In the genomic region with DNA sequence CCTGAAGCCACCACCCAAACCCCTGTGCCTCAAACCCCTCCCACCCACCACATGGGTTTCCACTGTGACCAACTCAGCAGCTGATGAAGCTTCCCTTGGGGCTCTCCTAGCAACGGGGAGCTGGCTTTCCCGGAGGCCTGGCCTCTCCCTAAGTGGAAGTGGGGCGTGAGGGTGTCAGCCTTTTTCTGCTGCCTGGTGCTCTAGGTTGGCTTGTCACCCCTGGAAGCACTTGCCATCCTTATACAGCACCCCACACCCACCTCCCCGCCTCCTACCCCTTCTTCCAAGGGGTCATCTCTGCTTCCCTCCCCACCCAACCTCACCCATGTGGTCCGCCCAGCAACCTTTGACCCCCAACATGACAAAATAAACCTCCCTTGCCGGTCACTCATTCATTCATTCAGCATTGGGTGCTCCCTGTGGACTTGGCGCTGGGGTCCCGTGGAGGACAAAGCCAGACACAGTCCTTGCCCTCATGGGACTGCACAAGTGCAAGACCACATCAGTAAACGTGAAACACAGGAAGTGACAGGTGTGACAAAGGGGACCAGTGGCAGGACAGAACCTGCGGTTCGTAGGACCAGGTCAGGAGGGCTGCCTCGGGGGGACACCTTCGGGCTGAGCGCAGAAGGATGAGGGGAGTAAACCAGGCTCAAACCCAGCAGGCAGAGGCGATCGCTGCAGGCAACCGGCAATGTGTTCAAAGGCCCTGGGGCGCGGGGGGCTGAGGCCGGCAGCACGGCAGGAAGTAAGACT, we compare ENCODE assay signal across 9 cellular contexts.
DNase-seq lines count a peak whose midpoint lies in the region; ATAC-seq, FAIRE-seq and TF ChIP-seq lines count a peak whose summit lies in the region.
"Had no signal": no experiment of that assay in that cellular context is flagged by ENCODE, and none has a peak within 500 bp of the region (broad histone marks: within the 10 kb centered on the region; RNA-seq: fewer than 3 reads in every experiment).

No MANE protein-coding gene starts in this region.

- H3K9me3 Mint-ChIP-seq in activated naive CD4-positive, alpha-beta T cell treated with anti-CD3 and anti-CD28 coated beads, Interleukin-2, amount 10 ng/mL, durations not matched to agents 7 days and 5 days, result no peaks in the 10 kb centered on the region
- peaks cover 1 to 3% of the 10 kb centered on the region in 2 donors for H3K9me3 Mint-ChIP-seq in activated T-cell treated with anti-CD3 and anti-CD28 coated beads, Interleukin-2, amount 50 U/mL, for 72 hours

- H3K27ac ChIP-seq in HepG2 (ENCODE audit: extremely low read length, insufficient read depth, low read length) (no peak overlapping the region), transverse colon (peak overlapping the region; percentile 87 to 91 (median 90))

- in situ Hi-C loops in HepG2 (cut with HindIII; ENCODE audit: extremely low pct_ligation_motif_present, low pct_unique_long_range_greater_than_20kb), result no loop called here
- in situ Hi-C loops in transverse colon (cut with MboI; ENCODE audit: low pct_ligation_motif_present in 1 of 4, low pct_unique_long_range_greater_than_20kb in 1 of 4, low sequenced_read_pairs in 3 of 4), result loop anchor here in 2 of 4 donors (25.0 kb wide), 2 partner anchors 111 to 161 kb away; no protein-coding TSS in a partner anchor

- no peak for TF ChIP-seq POLR2A in HepG2 (IDR thresholded peaks at IDR 0.05; ENCODE audit: insufficient read depth in 1 of 2, low read depth in 2 of 2, low read length in 2 of 2)
- no peak for TF ChIP-seq POLR2A in transverse colon (IDR thresholded peaks at IDR 0.05)

- H3K36me3 ChIP-seq in HepG2 (replicated peaks in 1 of 2; ENCODE audit: control insufficient read depth in 1 of 2, insufficient read depth in 2 of 2, low read length in 2 of 2), result peaks cover 12 to 22% of the 10 kb centered on the region in 2 experiments; a peak in 4 of 5 replicates
- H3K36me3 ChIP-seq in transverse colon, result no peaks in the 10 kb centered on the region

- no peak for TF ChIP-seq RAD21 in HepG2 (CRISPR knock-in tag; IDR thresholded peaks at IDR 0.05)

- peaks cover 21% of the 10 kb centered on the region for H3K27me3 Mint-ChIP-seq in activated naive CD4-positive, alpha-beta T cell treated with anti-CD3 and anti-CD28 coated beads, Interleukin-2, amount 10 ng/mL, durations not matched to agents 7 days and 5 days
- H3K27me3 Mint-ChIP-seq in activated T-cell treated with anti-CD3 and anti-CD28 coated beads, Interleukin-2, amount 50 U/mL, for 72 hours (ENCODE audit: low read depth), result no peaks in the 10 kb centered on the region

- TF ChIP-seq EP300 in HepG2 (IDR thresholded peaks at IDR 0.05; ENCODE audit: low read depth in 2 of 2, low read length in 2 of 2) (no peak), HepG2 (CRISPR knock-in tag; IDR thresholded peaks at IDR 0.05; ENCODE audit: borderline replicate concordance) (no peak), transverse colon (IDR thresholded peaks at IDR 0.05; ENCODE audit: low read depth) (no peak)

- BruUV-seq in HepG2 (replicated peaks; lab: Mats Ljungman, UMichigan), result no TSS peak

- peak overlapping the region; percentile 80 for H3K27ac Mint-ChIP-seq in activated naive CD4-positive, alpha-beta T cell treated with anti-CD3 and anti-CD28 coated beads, Interleukin-2, amount 10 ng/mL, durations not matched to agents 7 days and 5 days
- H3K27ac Mint-ChIP-seq in activated T-cell treated with anti-CD3 and anti-CD28 coated beads, Interleukin-2, amount 50 U/mL, for 72 hours, result no peak overlapping the region

- TF ChIP-seq CTCF in HepG2 (CRISPR knock-in tag; IDR thresholded peaks at IDR 0.05), result no peak
- no peak for TF ChIP-seq CTCF in transverse colon (IDR thresholded peaks at IDR 0.05)

- peak; percentile 3 to 5 for ATAC-seq in activated T-cell treated with anti-CD3 and anti-CD28 coated beads, Interleukin-2, amount 50 U/mL, for 72 hours (replicated peaks in 1 of 2)
- no peak for ATAC-seq in HepG2
- no peak for ATAC-seq in GM19463 (IDR thresholded peaks at IDR 0.05; ENCODE audit: unreplicated experiment)

- WGBS in HepG2 (ENCODE audit: low lambda C conversion rate), result 90% methylated on average over 21 of the region's 21 CpGs
- WGBS in transverse colon (ENCODE audit: low coverage in 1 of 2), 2 donors, result 67 to 88% methylated on average over 4 to 21 of the region's 21 CpGs

- DNase-seq in activated naive CD4-positive, alpha-beta T cell treated with anti-CD3 and anti-CD28 coated beads, Interleukin-2, amount 10 ng/mL, durations not matched to agents 7 days and 5 days, result peak; percentile 59
- DNase-seq in activated naive CD4-positive, alpha-beta T cell treated with Interleukin-2 at 50 U/mL for 16 hours, result no peak
- DNase-seq in activated T-cell treated with anti-CD3 and anti-CD28 coated beads, Interleukin-2, amount 50 U/mL, for 72 hours, result peak in 1 of 2 donors; percentile 32
- no peak for DNase-seq in HepG2 (ENCODE audit: low spot score)
- peak; percentile 30 for DNase-seq in transverse colon
- DNase-seq in NOMO-1 treated with DMSO at 0.1 percent for 48 hours (lab: John Stamatoyannopoulos, UW; ENCODE audit: unreplicated experiment), result no peak
- no peak for DNase-seq in NCI-H510A treated with DMSO at 0.1 percent for 48 hours (lab: John Stamatoyannopoulos, UW)

- H3K27me3 ChIP-seq in HepG2 (ENCODE audit: control insufficient read depth in 1 of 2, insufficient read depth in 2 of 2, low read length in 2 of 2) (no peaks in the 10 kb centered on the region), transverse colon (no peaks in the 10 kb centered on the region)

- H3K4me2 ChIP-seq in HepG2 (ENCODE audit: low read depth, low read length), result no peak overlapping the region

- no peak for FAIRE-seq in HepG2 (lab: Jason Lieb, UNC)
- FAIRE-seq: HTR-8/SVneo had no signal

- POLR2A ChIA-PET in HepG2 (lab: Yijun Ruan, JAX), result interaction anchor here (1.0 to 1.2 kb wide), 2 partner anchors 39 to 128 kb away, joined by 3 to 4 read pairs; no protein-coding TSS in a partner anchor

- H3K4me3 ChIP-seq in HepG2 (replicated peaks in 1 of 3; ENCODE audit: insufficient read depth in 1 of 3, low read depth in 2 of 3, low read length in 3 of 3) (no peak overlapping the region), transverse colon (no peak overlapping the region)

- H3K9ac ChIP-seq in HepG2 (ENCODE audit: insufficient read depth, low read depth, low read length), result no peak overlapping the region

- peaks cover 90% of the 10 kb centered on the region for H3K79me2 ChIP-seq in HepG2 (ENCODE audit: insufficient read depth, low read length)

- H4K20me1 ChIP-seq in HepG2 (ENCODE audit: insufficient read depth, low read length), result peaks cover 85% of the 10 kb centered on the region; the same call in 1 of the 2 replicates

- no peaks in the 10 kb centered on the region for H3K9me3 ChIP-seq in HepG2 (ENCODE audit: low read length)
- H3K9me3 ChIP-seq in transverse colon, result no peaks in the 10 kb centered on the region

- no peak overlapping the region for H2AFZ ChIP-seq in HepG2 (ENCODE audit: low read length)

- CTCF ChIA-PET in activated naive CD4-positive, alpha-beta T cell treated with anti-CD3 and anti-CD28 coated beads, Interleukin-2, amount 10 ng/mL, durations not matched to agents 7 days and 5 days (lab: Charles Lee), result interaction anchor here (1.4 to 1.7 kb wide), 2 partner anchors 48 to 103 kb away, joined by 5 to 8 read pairs; no protein-coding TSS in a partner anchor
- CTCF ChIA-PET in HepG2 (lab: Yijun Ruan, JAX; ENCODE audit: low intra/inter-chr PET ratio, low total read pairs), result no interaction called here

- intact Hi-C loops in HepG2 (cut with micrococcal nuclease; ENCODE audit: unreplicated experiment), result no loop called here
- intact Hi-C loops in transverse colon (cut with DNase I; ENCODE audit: low total_unique reads), result no loop called here

- H3K4me3 Mint-ChIP-seq in activated naive CD4-positive, alpha-beta T cell treated with anti-CD3 and anti-CD28 coated beads, Interleukin-2, amount 10 ng/mL, durations not matched to agents 7 days and 5 days, result no peak overlapping the region
- H3K4me3 Mint-ChIP-seq in activated T-cell treated with anti-CD3 and anti-CD28 coated beads, Interleukin-2, amount 50 U/mL, for 72 hours, result peak overlapping the region; percentile 12 to 64

- peaks cover 70% of the 10 kb centered on the region for H3K4me1 Mint-ChIP-seq in activated naive CD4-positive, alpha-beta T cell treated with anti-CD3 and anti-CD28 coated beads, Interleukin-2, amount 10 ng/mL, durations not matched to agents 7 days and 5 days
- peaks cover 52% of the 10 kb centered on the region for H3K4me1 Mint-ChIP-seq in activated T-cell treated with anti-CD3 and anti-CD28 coated beads, Interleukin-2, amount 50 U/mL, for 72 hours (ENCODE audit: low read depth)

- H3K36me3 Mint-ChIP-seq in activated naive CD4-positive, alpha-beta T cell treated with anti-CD3 and anti-CD28 coated beads, Interleukin-2, amount 10 ng/mL, durations not matched to agents 7 days and 5 days, result no peaks in the 10 kb centered on the region
- H3K36me3 Mint-ChIP-seq in activated T-cell treated with anti-CD3 and anti-CD28 coated beads, Interleukin-2, amount 50 U/mL, for 72 hours (ENCODE audit: insufficient read depth in 2 of 2), result no peaks in the 10 kb centered on the region

- H3K4me1 ChIP-seq in HepG2 (ENCODE audit: insufficient read depth, low read length) (peaks cover 66% of the 10 kb centered on the region), transverse colon (peaks cover 29 to 75% (median 64%) of the 10 kb centered on the region in 4 donors)

TF ChIP-seq in HepG2, 621 proteins besides CTCF, POLR2A, EP300 and RAD21 (continues in another document):
- TF ChIP-seq SALL2 (CRISPR knock-in tag; IDR thresholded peaks at IDR 0.05) (no peak), NR2C2 (CRISPR knock-in tag; IDR thresholded peaks at IDR 0.05; ENCODE audit: borderline replicate concordance) (peak; percentile 31; the same call in 1 of the 2 replicates), THYN1 (CRISPR knock-in tag; IDR thresholded peaks at IDR 0.05; ENCODE audit: borderline replicate concordance, low read depth) (no peak), ZNF263 (CRISPR knock-in tag; IDR thresholded peaks at IDR 0.05) (peak; percentile 57), TEAD3 (CRISPR knock-in tag; optimal IDR thresholded peaks at IDR 0.05; ENCODE audit: borderline replicate concordance) (peak; percentile 7)

Comparison
In these comparisons a context has a peak if more than half of its experiments do, and no peak if none do; other contexts are left out.
1. DNase-seq: peak in activated naive CD4-positive, alpha-beta T cell treated with anti-CD3 and anti-CD28 coated beads, Interleukin-2, amount 10 ng/mL, durations not matched to agents 7 days and 5 days (single experiment) and transverse colon (single experiment); none in activated naive CD4-positive, alpha-beta T cell treated with Interleukin-2 at 50 U/mL for 16 hours (single experiment), HepG2 (single experiment), NOMO-1 treated with DMSO at 0.1 percent for 48 hours (single experiment) and NCI-H510A treated with DMSO at 0.1 percent for 48 hours (single experiment).
2. ATAC-seq: peak in activated T-cell treated with anti-CD3 and anti-CD28 coated beads, Interleukin-2, amount 50 U/mL, for 72 hours (2 of 2); none in HepG2 (single experiment) and GM19463 (single experiment).